28 cellular contexts compared by ENCODE assay signal in genomic region chr2:2839393-2840096, GRCh38.
DNase-seq lines count a peak whose midpoint lies in the region; ATAC-seq, FAIRE-seq and TF ChIP-seq lines count a peak whose summit lies in the region.
"Had no signal": no experiment of that assay in that cellular context is flagged by ENCODE, and none has a peak within 500 bp of the region (broad histone marks: within the 10 kb centered on the region; RNA-seq: fewer than 3 reads in every experiment).

No MANE protein-coding gene starts in this region.

- TF ChIP-seq CTCF in HepG2 (CRISPR knock-in tag; IDR thresholded peaks at IDR 0.05) (no peak), right lobe of liver (IDR thresholded peaks at IDR 0.05) (no peak), coronary artery (IDR thresholded peaks at IDR 0.05) (no peak), upper lobe of right lung (IDR thresholded peaks at IDR 0.05) (no peak)

- H3K36me3 Mint-ChIP-seq in naive thymus-derived CD4-positive, alpha-beta T cell = no peaks in the 10 kb centered on the region
- H3K36me3 Mint-ChIP-seq in T-helper 2 cell treated with Interferon-gamma antibody and Interleukin-4, amounts not matched to agents 5 μg/mL and 100 μg/mL, for 36 hours (ENCODE audit: low read depth) = no peaks in the 10 kb centered on the region
- H3K36me3 Mint-ChIP-seq: mesothelial cell of epicardium; naive B cell; stimulated activated memory B cell treated with anti-CD40 and anti-IgM and Interleukin-4, amounts not matched to agents 10 μg/mL and 1 μg/mL and 100 μg/mL, for 72 hours had no signal

- TF ChIP-seq EP300 in HepG2 (IDR thresholded peaks at IDR 0.05; ENCODE audit: low read depth in 2 of 2, low read length in 2 of 2) (no peak), HepG2 (CRISPR knock-in tag; IDR thresholded peaks at IDR 0.05; ENCODE audit: borderline replicate concordance) (no peak)

- no peak for TF ChIP-seq RAD21 in HepG2 (CRISPR knock-in tag; IDR thresholded peaks at IDR 0.05)

- H3K27ac ChIP-seq in HepG2 (ENCODE audit: extremely low read length, insufficient read depth, low read length) (no peak overlapping the region), right lobe of liver (no peak overlapping the region), coronary artery (no peak overlapping the region), upper lobe of right lung (no peak overlapping the region)
- H3K27ac ChIP-seq in naive thymus-derived CD4-positive, alpha-beta T cell (ENCODE audit: low read depth, low read length) = no peak overlapping the region
- H3K27ac ChIP-seq: gastroesophageal sphincter, hepatocyte, left lung, SJSA1, thoracic aorta, vagina had no signal

- intact Hi-C loops in HepG2 (cut with micrococcal nuclease; ENCODE audit: unreplicated experiment) (no loop called here), right lobe of liver (cut with DNase I) (no loop called here), upper lobe of right lung (cut with DNase I) (no loop called here)
- intact Hi-C loops in naive thymus-derived CD4-positive, alpha-beta T cell (cut with micrococcal nuclease) = loop anchor here in 1 of 2 donors (10.0 kb wide), 1 partner anchor 465 kb away; no protein-coding TSS in a partner anchor

- no peak overlapping the region for H3K27ac Mint-ChIP-seq in naive thymus-derived CD4-positive, alpha-beta T cell
- H3K27ac Mint-ChIP-seq in T-helper 2 cell treated with Interferon-gamma antibody and Interleukin-4, amounts not matched to agents 5 μg/mL and 100 μg/mL, for 36 hours = no peak overlapping the region
- H3K27ac Mint-ChIP-seq: mesothelial cell of epicardium; naive B cell; stimulated activated memory B cell treated with anti-CD40 and anti-IgM and Interleukin-4, amounts not matched to agents 10 μg/mL and 1 μg/mL and 100 μg/mL, for 72 hours had no signal

- no peak; the same call in 2 of the 3 replicates for ATAC-seq in HepG2
- ATAC-seq in right lobe of liver = no peak
- peak; percentile 11 for ATAC-seq in naive thymus-derived CD4-positive, alpha-beta T cell
- ATAC-seq in upper lobe of right lung = peak; percentile 5
- ATAC-seq: gastroesophageal sphincter; left lung; stimulated activated memory B cell treated with anti-CD40 and anti-IgM and Interleukin-4, amounts not matched to agents 10 μg/mL and 1 μg/mL and 100 μg/mL, for 72 hours had no signal

- H3K27me3 Mint-ChIP-seq in naive thymus-derived CD4-positive, alpha-beta T cell = peaks cover 0 to 6% (median 0%) of the 10 kb centered on the region in 5 donors
- no peaks in the 10 kb centered on the region for H3K27me3 Mint-ChIP-seq in T-helper 2 cell treated with Interferon-gamma antibody and Interleukin-4, amounts not matched to agents 5 μg/mL and 100 μg/mL, for 36 hours (ENCODE audit: low read depth)

- no peak overlapping the region for H3K4me3 Mint-ChIP-seq in naive thymus-derived CD4-positive, alpha-beta T cell
- H3K4me3 Mint-ChIP-seq in T-helper 2 cell treated with Interferon-gamma antibody and Interleukin-4, amounts not matched to agents 5 μg/mL and 100 μg/mL, for 36 hours = no peak overlapping the region
- H3K4me3 Mint-ChIP-seq: mesothelial cell of epicardium; naive B cell; stimulated activated memory B cell treated with anti-CD40 and anti-IgM and Interleukin-4, amounts not matched to agents 10 μg/mL and 1 μg/mL and 100 μg/mL, for 72 hours had no signal

- H3K9me3 ChIP-seq in HepG2 (ENCODE audit: low read length) = no peaks in the 10 kb centered on the region
- no peaks in the 10 kb centered on the region for H3K9me3 ChIP-seq in right lobe of liver
- H3K9me3 ChIP-seq in naive thymus-derived CD4-positive, alpha-beta T cell (ENCODE audit: control insufficient read depth in 2 of 3, low read length in 3 of 3) = no peaks in the 10 kb centered on the region
- no peaks in the 10 kb centered on the region for H3K9me3 ChIP-seq in upper lobe of right lung
- H3K9me3 ChIP-seq: gastroesophageal sphincter, left lung, thoracic aorta, vagina had no signal

- DNase-seq in HepG2 (ENCODE audit: low spot score) (no peak), right lobe of liver (no peak), coronary artery (ENCODE audit: low spot score) (peak; percentile 62), upper lobe of right lung (no peak), NCI-H2081 (lab: John Stamatoyannopoulos, UW) (no peak), NCI-H187 (lab: John Stamatoyannopoulos, UW) (no peak)
- no peak for DNase-seq in naive thymus-derived CD4-positive, alpha-beta T cell
- DNase-seq in T-helper 2 cell treated with Interferon-gamma antibody and Interleukin-4, amounts not matched to agents 5 μg/mL and 100 μg/mL, for 36 hours (ENCODE audit: low spot score) = no peak
- DNase-seq: activated naive CD4-positive, alpha-beta T cell treated with anti-CD3 and anti-CD28 coated beads, Interleukin-2, amount 50 U/mL, for 16 hours; COR-L47; DMS79; GDM1; GOT3; left lung; MV-4-11; naive B cell; NCI-H146; NCI-H2171 treated with DMSO at 0.1 percent for 48 hours; NCI-H524; stimulated activated CD4-positive, alpha-beta T cell treated with anti-CD3 and anti-CD28 coated beads, Interleukin-4, amount 100 ng/mL, for 24 hours had no signal

- no peaks in the 10 kb centered on the region for H3K79me2 ChIP-seq in HepG2 (ENCODE audit: insufficient read depth, low read length)
- H3K79me2 ChIP-seq: hepatocyte had no signal

- in situ Hi-C loops in HepG2 (cut with HindIII; ENCODE audit: extremely low pct_ligation_motif_present, low pct_unique_long_range_greater_than_20kb) = no loop called here

- H3K4me3 ChIP-seq in HepG2 (replicated peaks in 1 of 3; ENCODE audit: insufficient read depth in 1 of 3, low read depth in 2 of 3, low read length in 3 of 3) (no peak overlapping the region), right lobe of liver (no peak overlapping the region), coronary artery (no peak overlapping the region), upper lobe of right lung (no peak overlapping the region)
- no peak overlapping the region for H3K4me3 ChIP-seq in naive thymus-derived CD4-positive, alpha-beta T cell (ENCODE audit: low read length)
- H3K4me3 ChIP-seq: gastroesophageal sphincter, hepatocyte, left lung, SJSA1, thoracic aorta, vagina had no signal

- H2AFZ ChIP-seq in HepG2 (ENCODE audit: low read length) = no peak overlapping the region
- H2AFZ ChIP-seq: hepatocyte had no signal

- WGBS in HepG2 (ENCODE audit: low lambda C conversion rate) = 9% methylated on average over 10 of the region's 10 CpGs
- WGBS in right lobe of liver (ENCODE audit: insufficient coverage, low coverage, low lambda C conversion rate, missing lambda C conversion rate) = 47% methylated on average over 2 of the region's 10 CpGs

- H3K9me3 Mint-ChIP-seq in naive thymus-derived CD4-positive, alpha-beta T cell = peaks cover 0 to 5% (median 0%) of the 10 kb centered on the region in 11 donors
- H3K9me3 Mint-ChIP-seq in T-helper 2 cell treated with Interferon-gamma antibody and Interleukin-4, amounts not matched to agents 5 μg/mL and 100 μg/mL, for 36 hours = no peaks in the 10 kb centered on the region
- H3K9me3 Mint-ChIP-seq: mesothelial cell of epicardium had no signal

- H3K9ac ChIP-seq in HepG2 (ENCODE audit: insufficient read depth, low read depth, low read length) = no peak overlapping the region

- H3K36me3 ChIP-seq in HepG2 (replicated peaks in 1 of 2; ENCODE audit: control insufficient read depth in 1 of 2, insufficient read depth in 2 of 2, low read length in 2 of 2) (no peaks in the 10 kb centered on the region), right lobe of liver (no peaks in the 10 kb centered on the region), upper lobe of right lung (no peaks in the 10 kb centered on the region)
- H3K36me3 ChIP-seq in naive thymus-derived CD4-positive, alpha-beta T cell (ENCODE audit: control insufficient read depth in 2 of 3, insufficient read depth in 3 of 3, low read length in 3 of 3) = no peaks in the 10 kb centered on the region
- H3K36me3 ChIP-seq: gastroesophageal sphincter, left lung, SJSA1, thoracic aorta, vagina had no signal

- H3K4me1 ChIP-seq in HepG2 (ENCODE audit: insufficient read depth, low read length) (no peaks in the 10 kb centered on the region), right lobe of liver (no peaks in the 10 kb centered on the region), upper lobe of right lung (no peaks in the 10 kb centered on the region)
- no peaks in the 10 kb centered on the region for H3K4me1 ChIP-seq in naive thymus-derived CD4-positive, alpha-beta T cell (ENCODE audit: control insufficient read depth in 2 of 2, insufficient read depth in 2 of 2, low read length in 2 of 2)
- H3K4me1 ChIP-seq: gastroesophageal sphincter, left lung, SJSA1, vagina had no signal

- no TSS peak for BruUV-seq in HepG2 (replicated peaks; lab: Mats Ljungman, UMichigan)

- peaks cover 2 to 30% of the 10 kb centered on the region in 2 experiments; a peak in 2 of 5 replicates for H3K27me3 ChIP-seq in HepG2 (ENCODE audit: control insufficient read depth in 1 of 2, insufficient read depth in 2 of 2, low read length in 2 of 2)
- no peaks in the 10 kb centered on the region for H3K27me3 ChIP-seq in right lobe of liver
- H3K27me3 ChIP-seq in naive thymus-derived CD4-positive, alpha-beta T cell (ENCODE audit: control insufficient read depth in 2 of 2, insufficient read depth in 2 of 2, low read length in 2 of 2) = no peaks in the 10 kb centered on the region
- no peaks in the 10 kb centered on the region for H3K27me3 ChIP-seq in upper lobe of right lung
- H3K27me3 ChIP-seq: gastroesophageal sphincter, hepatocyte, left lung, SJSA1, vagina had no signal

- POLR2A ChIA-PET in HepG2 (lab: Yijun Ruan, JAX) = no interaction called here
- POLR2A ChIA-PET in naive thymus-derived CD4-positive, alpha-beta T cell (lab: Charles Lee) = no interaction called here

- peaks cover 0 to 2% (median 0%) of the 10 kb centered on the region in 7 donors for H3K4me1 Mint-ChIP-seq in naive thymus-derived CD4-positive, alpha-beta T cell
- H3K4me1 Mint-ChIP-seq in T-helper 2 cell treated with Interferon-gamma antibody and Interleukin-4, amounts not matched to agents 5 μg/mL and 100 μg/mL, for 36 hours (ENCODE audit: low read depth) = no peaks in the 10 kb centered on the region
- H3K4me1 Mint-ChIP-seq: mesothelial cell of epicardium; naive B cell; stimulated activated memory B cell treated with anti-CD40 and anti-IgM and Interleukin-4, amounts not matched to agents 10 μg/mL and 1 μg/mL and 100 μg/mL, for 72 hours had no signal

- no peaks in the 10 kb centered on the region for H4K20me1 ChIP-seq in HepG2 (ENCODE audit: insufficient read depth, low read length)

- TF ChIP-seq POLR2A in HepG2 (IDR thresholded peaks at IDR 0.05; ENCODE audit: insufficient read depth in 1 of 2, low read depth in 2 of 2, low read length in 2 of 2) (no peak), right lobe of liver (IDR thresholded peaks at IDR 0.05) (no peak)

- H3K4me2 ChIP-seq in HepG2 (ENCODE audit: low read depth, low read length) = no peak overlapping the region
- H3K4me2 ChIP-seq: hepatocyte had no signal

- CTCF ChIA-PET in HepG2 (lab: Yijun Ruan, JAX; ENCODE audit: low intra/inter-chr PET ratio, low total read pairs) = no interaction called here
- CTCF ChIA-PET in naive thymus-derived CD4-positive, alpha-beta T cell (lab: Charles Lee) = no interaction called here

- no peak for FAIRE-seq in HepG2 (lab: Jason Lieb, UNC)
- FAIRE-seq: bronchial epithelial cell had no signal

TF ChIP-seq in HepG2, 621 proteins besides CTCF, POLR2A, EP300 and RAD21 (continues in another document):
- TF ChIP-seq ZSCAN20 (CRISPR knock-in tag; IDR thresholded peaks at IDR 0.05; ENCODE audit: borderline replicate concordance) = no peak

Comparison
In these comparisons a context has a peak if more than half of its experiments do, and no peak if none do; other contexts are left out.
1. ATAC-seq: peak in naive thymus-derived CD4-positive, alpha-beta T cell (single experiment) and upper lobe of right lung (single experiment); none in HepG2 (single experiment) and right lobe of liver (0 of 4).